ENCODE assay signal across 19 cellular contexts in the genomic region with DNA sequence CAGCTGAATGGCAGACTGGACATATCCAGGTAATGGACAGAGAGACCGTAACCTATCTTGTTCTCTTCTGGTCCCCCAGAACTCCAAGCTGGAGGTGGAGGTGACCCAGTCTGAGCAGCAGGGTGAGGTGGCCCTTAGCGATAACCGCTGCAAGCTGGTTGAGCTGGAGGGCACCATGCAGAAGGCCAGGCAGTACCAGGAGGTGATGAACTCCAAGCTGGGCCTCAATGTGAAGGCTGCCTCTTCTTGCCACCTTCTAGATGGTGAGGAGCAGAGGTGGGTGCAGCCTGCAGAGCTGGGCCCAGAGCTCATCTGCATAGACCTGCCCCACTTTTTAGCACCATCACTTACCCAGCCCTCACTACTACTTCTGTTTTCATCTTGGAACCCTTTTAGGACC. TPM values are rescaled to one million over a fixed set of nuclear protein-coding genes. Genes with fewer than 3 reads are reported as not detected.
DNase-seq lines count a peak whose midpoint lies in the region; ATAC-seq and TF ChIP-seq lines count a peak whose summit lies in the region.
"Had no signal": no experiment of that assay in that cellular context is flagged by ENCODE, and none has a peak within 500 bp of the region (broad histone marks: within the 10 kb centered on the region; RNA-seq: fewer than 3 reads in every experiment).

No MANE protein-coding gene starts in this region.

- H3K27me3 ChIP-seq in osteoblast (ENCODE audit: insufficient read depth, low read length) (no peaks in the 10 kb centered on the region), spleen (replicated peaks in 1 of 7) (peaks cover 0 to 33% (median 0%) of the 10 kb centered on the region in 7 donors)
- H3K27me3 ChIP-seq: BLaER1 had no signal

- H3K9me3 ChIP-seq in osteoblast (ENCODE audit: low read depth, low read length): no peaks in the 10 kb centered on the region
- H3K9me3 ChIP-seq in spleen: no peaks in the 10 kb centered on the region

- no peak for ATAC-seq in activated T-helper 17 cell treated with anti-CD3 and anti-CD28 coated beads, Interleukin-2, amount 50 U/mL, for 72 hours (replicated peaks)
- ATAC-seq: GM23338 had no signal

- H3K79me2 ChIP-seq in osteoblast (ENCODE audit: insufficient read depth, low read length): no peaks in the 10 kb centered on the region

- H3K9me3 Mint-ChIP-seq in activated T-helper 17 cell treated with anti-CD3 and anti-CD28 coated beads, Interleukin-2, amount 50 U/mL, for 72 hours: no peaks in the 10 kb centered on the region
- no peaks in the 10 kb centered on the region for H3K9me3 Mint-ChIP-seq in endothelial cell (ENCODE audit: unreplicated experiment)

- H3K27ac Mint-ChIP-seq in activated T-helper 17 cell treated with anti-CD3 and anti-CD28 coated beads, Interleukin-2, amount 50 U/mL, for 72 hours: peak overlapping the region; percentile 23
- H3K27ac Mint-ChIP-seq in endothelial cell (ENCODE audit: unreplicated experiment): no peak overlapping the region
- H3K27ac Mint-ChIP-seq: CD14-positive monocyte; CD4-positive, alpha-beta memory T cell; GM23338 had no signal

- no peak for TF ChIP-seq POLR2A in spleen (IDR thresholded peaks at IDR 0.05)

- H3K36me3 ChIP-seq in osteoblast (ENCODE audit: insufficient read depth, low read length) (no peaks in the 10 kb centered on the region), spleen (no peaks in the 10 kb centered on the region)
- H3K36me3 ChIP-seq: BLaER1 had no signal

- intact Hi-C loops in spleen (cut with DNase I; ENCODE audit: low total_unique reads): no loop called here

- no peaks in the 10 kb centered on the region for H3K4me1 Mint-ChIP-seq in activated T-helper 17 cell treated with anti-CD3 and anti-CD28 coated beads, Interleukin-2, amount 50 U/mL, for 72 hours
- no peaks in the 10 kb centered on the region for H3K4me1 Mint-ChIP-seq in endothelial cell (ENCODE audit: unreplicated experiment)
- H3K4me1 Mint-ChIP-seq: CD4-positive, alpha-beta memory T cell; GM23338 had no signal

- TF ChIP-seq CTCF in osteoblast (IDR thresholded peaks at IDR 0.05; ENCODE audit: extremely low read depth, low read depth, low read length) (no peak), spleen (IDR thresholded peaks at IDR 0.05 in 8 of 11, conservative IDR thresholded peaks at IDR 0.05 in 3 of 11) (no peak), endothelial cell (IDR thresholded peaks at IDR 0.05; ENCODE audit: unreplicated experiment) (no peak)

- peaks cover 14% of the 10 kb centered on the region for H3K27me3 Mint-ChIP-seq in activated T-helper 17 cell treated with anti-CD3 and anti-CD28 coated beads, Interleukin-2, amount 50 U/mL, for 72 hours
- H3K27me3 Mint-ChIP-seq in endothelial cell (ENCODE audit: unreplicated experiment): peaks cover 3% of the 10 kb centered on the region

- H3K27ac ChIP-seq in osteoblast (ENCODE audit: low read depth, low read length): peak overlapping the region; percentile 82
- no peak overlapping the region for H3K27ac ChIP-seq in spleen
- H3K27ac ChIP-seq: BLaER1, HL-60 had no signal

- DNase-seq in activated effector memory CD4-positive, alpha-beta T cell treated with anti-CD3 and anti-CD28 coated beads, Interleukin-2, amount 50 U/mL, for 16 hours: peak; percentile 24
- DNase-seq in activated effector memory CD4-positive, alpha-beta T cell treated with Interleukin-2 at 50 U/mL for 16 hours: no peak
- DNase-seq in osteoblast (ENCODE audit: insufficient read length, low spot score, missing footprints) (no peak), spleen (peak; percentile 30), endothelial cell (ENCODE audit: low spot score) (no peak), NCI-H2081 (lab: John Stamatoyannopoulos, UW) (no peak), COLO668 (lab: John Stamatoyannopoulos, UW; ENCODE audit: unreplicated experiment) (no peak)
- DNase-seq: 8988T; Calu3; CD4-positive, alpha-beta memory T cell; DMS79 treated with DMSO at 0.1 percent for 48 hours; GF-D8; HCEC 1CT had no signal

- no peaks in the 10 kb centered on the region for H3K36me3 Mint-ChIP-seq in activated T-helper 17 cell treated with anti-CD3 and anti-CD28 coated beads, Interleukin-2, amount 50 U/mL, for 72 hours (ENCODE audit: low read depth)
- H3K36me3 Mint-ChIP-seq in endothelial cell (ENCODE audit: low read depth, unreplicated experiment): no peaks in the 10 kb centered on the region
- H3K36me3 Mint-ChIP-seq: CD14-positive monocyte; CD4-positive, alpha-beta memory T cell had no signal

- H3K4me3 ChIP-seq in osteoblast (ENCODE audit: insufficient read depth, low read length): no peak overlapping the region
- no peak overlapping the region for H3K4me3 ChIP-seq in spleen
- H3K4me3 ChIP-seq: BLaER1, GM23338 had no signal

- H3K4me3 Mint-ChIP-seq in activated T-helper 17 cell treated with anti-CD3 and anti-CD28 coated beads, Interleukin-2, amount 50 U/mL, for 72 hours: no peak overlapping the region
- no peak overlapping the region for H3K4me3 Mint-ChIP-seq in endothelial cell (ENCODE audit: unreplicated experiment)
- H3K4me3 Mint-ChIP-seq: CD14-positive monocyte; CD4-positive, alpha-beta memory T cell; GM23338 had no signal

- H3K4me1 ChIP-seq in osteoblast (ENCODE audit: insufficient read depth, low read length) (peaks cover 15% of the 10 kb centered on the region), spleen (peaks cover 0 to 5% (median 0%) of the 10 kb centered on the region in 6 donors)
- H3K4me1 ChIP-seq: BLaER1 had no signal

- H2AFZ ChIP-seq in osteoblast (ENCODE audit: low read length): no peak overlapping the region
- H2AFZ ChIP-seq: GM23338 had no signal

- no peaks in the 10 kb centered on the region for H4K20me1 ChIP-seq in osteoblast (ENCODE audit: insufficient read depth, low read length)
- H4K20me1 ChIP-seq: BLaER1 had no signal

- no peak overlapping the region for H3K4me2 ChIP-seq in osteoblast (ENCODE audit: insufficient read depth, low read length)
- H3K4me2 ChIP-seq: BLaER1, GM23338 had no signal

- WGBS in spleen, 5 donors: 93 to 100% (median 100%) methylated on average over 3 of the region's 3 CpGs

RNA-seq across cellular contexts. Expression of a gene that starts 7.2 kb away (rescaled TPM):
- 1 to 10 TPM in 1 of 2 donors, under 1 TPM in 1; 0.56 to 2.1 TPM for total RNA-seq in activated T-helper 17 cell treated with anti-CD3 and anti-CD28 coated beads, Interleukin-2, amount 50 U/mL, for 72 hours
- total RNA-seq in osteoblast (under 0.01 and 0.36 TPM in 2 replicates), spleen (under 1 TPM in 2 of 7 donors, not detected in 5; 0.17 to 0.26 TPM), endothelial cell (ENCODE audit: unreplicated experiment) (not detected)
- under 1 TPM in 2 of 3 donors, not detected in 1; 0.08 to 0.09 TPM for polyA plus RNA-seq in spleen
- total RNA-seq: A673; CD4-positive, alpha-beta memory T cell; GM23338 had no signal
- polyA plus RNA-seq: CD14-positive monocyte; CD4-positive, alpha-beta memory T cell had no signal

RNA-seq across cellular contexts. Expression of a gene that starts 24.1 kb away (rescaled TPM):
- total RNA-seq in activated T-helper 17 cell treated with anti-CD3 and anti-CD28 coated beads, Interleukin-2, amount 50 U/mL, for 72 hours: not detected
- 0.29 TPM in 1 of 2 replicates, not detected in the other for total RNA-seq in osteoblast
- total RNA-seq in spleen: not detected
- polyA plus RNA-seq in spleen: under 1 TPM in 2 of 3 donors, not detected in 1; 0.05 to 0.37 TPM
- not detected for total RNA-seq in endothelial cell (ENCODE audit: unreplicated experiment)
- total RNA-seq: CD4-positive, alpha-beta memory T cell; GM23338 had no signal
- polyA plus RNA-seq: CD14-positive monocyte; CD4-positive, alpha-beta memory T cell; GM23338 had no signal

RNA-seq across cellular contexts. Expression of a gene that starts 34.2 kb away (rescaled TPM):
- total RNA-seq in activated T-helper 17 cell treated with anti-CD3 and anti-CD28 coated beads, Interleukin-2, amount 50 U/mL, for 72 hours: 10 to 100 TPM in 1 of 2 donors, 1 to 10 TPM in 1; 7.6 to 12.5 TPM
- total RNA-seq in osteoblast (20.9 and 27.9 TPM in 2 replicates), spleen (1 to 10 TPM in 1 of 7 donors, under 1 TPM in 3, not detected in 3; 0.73 to 1.5 (median 0.83) TPM), endothelial cell (ENCODE audit: unreplicated experiment) (not detected)
- polyA plus RNA-seq in spleen: 1 to 10 TPM; 1.2 to 1.9 (median 1.6) TPM
- total RNA-seq: CD4-positive, alpha-beta memory T cell had no signal
- polyA plus RNA-seq: CD4-positive, alpha-beta memory T cell had no signal

RNA-seq across cellular contexts. Expression of a gene that starts 53.9 kb away (rescaled TPM):
- total RNA-seq in activated T-helper 17 cell treated with anti-CD3 and anti-CD28 coated beads, Interleukin-2, amount 50 U/mL, for 72 hours: not detected
- not detected in 2 replicates for total RNA-seq in osteoblast
- total RNA-seq in spleen: not detected
- polyA plus RNA-seq in spleen: not detected
- not detected for total RNA-seq in endothelial cell (ENCODE audit: unreplicated experiment)
- total RNA-seq: A673; Calu3; CD4-positive, alpha-beta memory T cell; GM23338 had no signal
- polyA plus RNA-seq: CD14-positive monocyte; CD4-positive, alpha-beta memory T cell; GM23338 had no signal

Comparison
In these comparisons a context has a peak if more than half of its experiments do, and no peak if none do; other contexts are left out.
1. DNase-seq: peak in activated effector memory CD4-positive, alpha-beta T cell treated with anti-CD3 and anti-CD28 coated beads, Interleukin-2, amount 50 U/mL, for 16 hours (single experiment) and spleen (single experiment); none in activated effector memory CD4-positive, alpha-beta T cell treated with Interleukin-2 at 50 U/mL for 16 hours (single experiment), osteoblast (single experiment), endothelial cell (single experiment), NCI-H2081 (0 of 2) and COLO668 (single experiment).